ENCODE assay signal across 8 cellular contexts in the genomic region with DNA sequence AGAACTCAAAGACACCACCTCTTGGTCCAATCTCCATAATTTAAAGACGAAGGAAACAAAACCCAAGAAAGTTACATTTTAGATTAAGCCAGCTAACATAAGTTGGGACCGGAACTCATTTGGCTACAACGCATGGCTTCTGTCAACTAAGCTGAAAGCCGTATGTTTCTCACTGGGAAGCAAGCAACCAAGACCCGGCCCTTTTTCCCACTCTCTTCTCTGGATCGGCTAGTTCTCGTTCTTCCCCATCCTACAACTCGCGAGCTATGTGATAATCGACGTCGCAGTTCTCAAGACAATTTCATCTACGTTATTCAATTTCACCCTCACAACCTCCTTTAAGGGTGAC. TPM values are rescaled to one million over a fixed set of nuclear protein-coding genes. Genes with fewer than 3 reads are reported as not detected.
DNase-seq lines count a peak whose midpoint lies in the region; ATAC-seq, FAIRE-seq and TF ChIP-seq lines count a peak whose summit lies in the region.

No MANE protein-coding gene starts in this region.

- no peak for ATAC-seq in CD8-positive, alpha-beta T cell
- peak; percentile 1 for ATAC-seq in HG02759 (IDR thresholded peaks at IDR 0.05; ENCODE audit: unreplicated experiment)

- peak overlapping the region; percentile 92 for H3K4me3 ChIP-seq in CD8-positive, alpha-beta T cell (ENCODE audit: low read depth, low read length)
- H3K4me3 ChIP-seq in left ventricle myocardium inferior (peak overlapping the region; percentile 98), skeletal muscle tissue (ENCODE audit: low read length in 3 of 3) (peak overlapping the region; percentile 86 to 98 (median 97))

- peak overlapping the region; percentile 100 for H3K4me3 Mint-ChIP-seq in CD8-positive, alpha-beta T cell
- H3K4me3 Mint-ChIP-seq in activated CD4-positive, alpha-beta memory T cell treated with anti-CD3 and anti-CD28 coated beads, Interleukin-2, amount 10 ng/mL, durations not matched to agents 7 days and 5 days = peak overlapping the region; percentile 97

- peak overlapping the region; percentile 87 to 97 (median 95) for H3K9ac ChIP-seq in skeletal muscle tissue (ENCODE audit: low read depth in 1 of 3, low read length in 3 of 3)

- TF ChIP-seq CTCF in CD8-positive, alpha-beta T cell (IDR thresholded peaks at IDR 0.05) = no peak
- no peak for TF ChIP-seq CTCF in left ventricle myocardium inferior (IDR thresholded peaks at IDR 0.05; ENCODE audit: borderline replicate concordance)

- DNase-seq in CD8-positive, alpha-beta T cell = no peak
- no peak for DNase-seq in activated CD4-positive, alpha-beta memory T cell treated with anti-CD3 and anti-CD28 coated beads, Interleukin-2, amount 10 ng/mL, durations not matched to agents 7 days and 5 days
- DNase-seq in left ventricle myocardium inferior = no peak
- DNase-seq in NCI-H526 treated with DMSO at 0.1 percent for 48 hours (lab: John Stamatoyannopoulos, UW) = no peak
- DNase-seq in GM12891 (ENCODE audit: insufficient read length, low spot score) = no peak
- DNase-seq in NOMO-1 treated with dmso at 0.1 percent for 144 hours (lab: John Stamatoyannopoulos, UW; ENCODE audit: unreplicated experiment) = no peak

- H3K36me3 Mint-ChIP-seq in CD8-positive, alpha-beta T cell = peaks cover 34% of the 10 kb centered on the region
- peaks cover 41% of the 10 kb centered on the region for H3K36me3 Mint-ChIP-seq in activated CD4-positive, alpha-beta memory T cell treated with anti-CD3 and anti-CD28 coated beads, Interleukin-2, amount 10 ng/mL, durations not matched to agents 7 days and 5 days (ENCODE audit: low read depth)

- H3K27me3 Mint-ChIP-seq in CD8-positive, alpha-beta T cell (ENCODE audit: low read depth) = no peaks in the 10 kb centered on the region
- H3K27me3 Mint-ChIP-seq in activated CD4-positive, alpha-beta memory T cell treated with anti-CD3 and anti-CD28 coated beads, Interleukin-2, amount 10 ng/mL, durations not matched to agents 7 days and 5 days = no peaks in the 10 kb centered on the region

- CTCF ChIA-PET in CD8-positive, alpha-beta T cell (lab: Charles Lee) = interaction anchor here (1.7 kb wide), 1 partner anchor 48 kb away, joined by 7 read pairs; a partner anchor contains a TSS
- CTCF ChIA-PET in activated CD4-positive, alpha-beta memory T cell treated with anti-CD3 and anti-CD28 coated beads, Interleukin-2, amount 10 ng/mL, durations not matched to agents 7 days and 5 days (lab: Charles Lee) = interaction anchor here (1.0 to 2.0 kb wide), 6 partner anchors 11 to 227 kb away, joined by 3 to 11 read pairs (median 6); a partner anchor contains a TSS

- POLR2A ChIA-PET in CD8-positive, alpha-beta T cell (lab: Charles Lee) = interaction anchor here (1.2 to 3.0 kb wide), 5 partner anchors 10 to 226 kb away, joined by 4 to 30 read pairs (median 11); a partner anchor contains a TSS
- POLR2A ChIA-PET in activated CD4-positive, alpha-beta memory T cell treated with anti-CD3 and anti-CD28 coated beads, Interleukin-2, amount 10 ng/mL, durations not matched to agents 7 days and 5 days (lab: Charles Lee) = interaction anchor here (0.7 to 6.6 kb wide), 15 partner anchors 10 to 267 kb away, joined by 3 to 56 read pairs (median 7); a partner anchor contains a TSS

- peak overlapping the region; percentile 98 for H3K27ac Mint-ChIP-seq in CD8-positive, alpha-beta T cell
- peak overlapping the region; percentile 93 for H3K27ac Mint-ChIP-seq in activated CD4-positive, alpha-beta memory T cell treated with anti-CD3 and anti-CD28 coated beads, Interleukin-2, amount 10 ng/mL, durations not matched to agents 7 days and 5 days

- H3K36me3 ChIP-seq in CD8-positive, alpha-beta T cell (ENCODE audit: insufficient read depth, low read length) = peaks cover 7% of the 10 kb centered on the region
- peaks cover 25% of the 10 kb centered on the region for H3K36me3 ChIP-seq in left ventricle myocardium inferior
- peaks cover 3 to 7% (median 7%) of the 10 kb centered on the region in 3 donors for H3K36me3 ChIP-seq in skeletal muscle tissue (ENCODE audit: control insufficient read depth in 3 of 3, insufficient read depth in 3 of 3, low read length in 3 of 3)

- intact Hi-C loops in CD8-positive, alpha-beta T cell (cut with DNase I, micrococcal nuclease) = loop anchor here (1.0 to 2.0 kb wide), 8 partner anchors 48 to 376 kb away; a partner anchor contains a TSS
- intact Hi-C loops in left ventricle myocardium inferior (cut with micrococcal nuclease) = no loop called here

- TF ChIP-seq POLR2A in GM12891 (IDR thresholded peaks at IDR 0.05; ENCODE audit: low read depth, low read length) = no peak

- FAIRE-seq in GM12891 (lab: Jason Lieb, UNC) = no peak

- peak overlapping the region; percentile 88 for H3K27ac ChIP-seq in CD8-positive, alpha-beta T cell (ENCODE audit: low read depth, low read length)
- H3K27ac ChIP-seq in left ventricle myocardium inferior (replicated peaks) = peak overlapping the region; percentile 92
- peak overlapping the region; percentile 94 for H3K27ac ChIP-seq in skeletal muscle tissue (ENCODE audit: low read depth, low read length)

- H3K9me3 ChIP-seq in CD8-positive, alpha-beta T cell (ENCODE audit: low read length) = no peaks in the 10 kb centered on the region
- H3K9me3 ChIP-seq in left ventricle myocardium inferior (replicated peaks) (no peaks in the 10 kb centered on the region), skeletal muscle tissue (ENCODE audit: control insufficient read depth in 3 of 3, low read length in 3 of 3) (no peaks in the 10 kb centered on the region)

- H3K4me1 ChIP-seq in CD8-positive, alpha-beta T cell (ENCODE audit: insufficient read depth, low read length) = peaks cover 38% of the 10 kb centered on the region
- H3K4me1 ChIP-seq in left ventricle myocardium inferior (peaks cover 53% of the 10 kb centered on the region), skeletal muscle tissue (ENCODE audit: control insufficient read depth in 3 of 3, insufficient read depth in 3 of 3, low read length in 3 of 3) (peaks cover 15 to 21% (median 18%) of the 10 kb centered on the region in 3 donors)

- H3K9me3 Mint-ChIP-seq in CD8-positive, alpha-beta T cell = no peaks in the 10 kb centered on the region
- H3K9me3 Mint-ChIP-seq in activated CD4-positive, alpha-beta memory T cell treated with anti-CD3 and anti-CD28 coated beads, Interleukin-2, amount 10 ng/mL, durations not matched to agents 7 days and 5 days = no peaks in the 10 kb centered on the region

- peaks cover 65% of the 10 kb centered on the region for H3K4me1 Mint-ChIP-seq in CD8-positive, alpha-beta T cell (ENCODE audit: low read depth)
- H3K4me1 Mint-ChIP-seq in activated CD4-positive, alpha-beta memory T cell treated with anti-CD3 and anti-CD28 coated beads, Interleukin-2, amount 10 ng/mL, durations not matched to agents 7 days and 5 days = peaks cover 58% of the 10 kb centered on the region

- no peaks in the 10 kb centered on the region for H3K27me3 ChIP-seq in CD8-positive, alpha-beta T cell (ENCODE audit: insufficient read depth, low read length)
- H3K27me3 ChIP-seq in left ventricle myocardium inferior (ENCODE audit: low read depth) (no peaks in the 10 kb centered on the region), skeletal muscle tissue (ENCODE audit: control insufficient read depth in 3 of 3, insufficient read depth in 3 of 3, low read length in 3 of 3) (no peaks in the 10 kb centered on the region)

TF ChIP-seq in GM12891, 5 proteins besides CTCF, POLR2A, EP300 and RAD21:
- TF ChIP-seq POLR2AphosphoS5 (IDR thresholded peaks at IDR 0.05; ENCODE audit: low read depth, low read length) = no peak
- no peak for TF ChIP-seq SPI1 (IDR thresholded peaks at IDR 0.05; ENCODE audit: low read depth, low read length)
- TF ChIP-seq PAX5 (IDR thresholded peaks at IDR 0.05; ENCODE audit: insufficient read depth, low read length, severe bottlenecking) = no peak
- no peak for TF ChIP-seq TAF1 (IDR thresholded peaks at IDR 0.05; ENCODE audit: low read depth, low read length)
- no peak for TF ChIP-seq POU2F2 (IDR thresholded peaks at IDR 0.05; ENCODE audit: low read depth, low read length)

RNA-seq across cellular contexts. Expression of a gene that starts 0.6 kb away (rescaled TPM):
- total RNA-seq in CD8-positive, alpha-beta T cell = 100 to 1,000 TPM; 104 to 116 TPM
- 100 to 1,000 TPM; 214 to 216 TPM for total RNA-seq in activated CD4-positive, alpha-beta memory T cell treated with anti-CD3 and anti-CD28 coated beads, Interleukin-2, amount 10 ng/mL, durations not matched to agents 7 days and 5 days
- total RNA-seq in left ventricle myocardium inferior = 104 TPM
- 176 TPM for total RNA-seq in skeletal muscle tissue
- 289 TPM for polyA plus RNA-seq in GM12891 (2012; ENCODE audit: low read depth, missing spikeins)

RNA-seq across cellular contexts. Expression of a gene that starts 48.4 kb away (rescaled TPM):
- total RNA-seq in CD8-positive, alpha-beta T cell = 10 to 100 TPM; 84.8 to 91.2 TPM
- total RNA-seq in activated CD4-positive, alpha-beta memory T cell treated with anti-CD3 and anti-CD28 coated beads, Interleukin-2, amount 10 ng/mL, durations not matched to agents 7 days and 5 days = 10 to 100 TPM; 34.3 to 37.1 TPM
- total RNA-seq in left ventricle myocardium inferior (33.7 TPM), skeletal muscle tissue (17.2 TPM)
- 24.4 TPM for polyA plus RNA-seq in GM12891 (2012; ENCODE audit: low read depth, missing spikeins)

RNA-seq across cellular contexts. Expression of a gene that starts 53.7 kb away (rescaled TPM):
- 1 to 10 TPM in 1 of 2 experiments, under 1 TPM in 1; 0.97 to 1.2 TPM for total RNA-seq in CD8-positive, alpha-beta T cell
- total RNA-seq in activated CD4-positive, alpha-beta memory T cell treated with anti-CD3 and anti-CD28 coated beads, Interleukin-2, amount 10 ng/mL, durations not matched to agents 7 days and 5 days = 1 to 10 TPM; 6.5 to 6.9 TPM
- total RNA-seq in left ventricle myocardium inferior (14.3 TPM), skeletal muscle tissue (12.5 TPM)
- polyA plus RNA-seq in GM12891 (2012; ENCODE audit: low read depth, missing spikeins) = 19.0 TPM

RNA-seq across cellular contexts. Expression of a gene that starts 57.6 kb away (rescaled TPM):
- 1 to 10 TPM; 2.3 to 2.9 TPM for total RNA-seq in CD8-positive, alpha-beta T cell
- total RNA-seq in activated CD4-positive, alpha-beta memory T cell treated with anti-CD3 and anti-CD28 coated beads, Interleukin-2, amount 10 ng/mL, durations not matched to agents 7 days and 5 days = 1 to 10 TPM; 6.7 to 7.7 TPM
- total RNA-seq in left ventricle myocardium inferior = 2.1 TPM
- 37.6 TPM for total RNA-seq in skeletal muscle tissue
- 13.5 TPM for polyA plus RNA-seq in GM12891 (2012; ENCODE audit: low read depth, missing spikeins)
